ENCODE assay signal across 1 cellular context in genomic region chr14:51860164-51860835, GRCh38.
TF ChIP-seq lines count a peak whose summit lies in the region.

TSS of gene GNG2 (plus strand) at chr14:51860612. CDS start at chr14:51950679, 90,067 bp downstream.

TF ChIP-seq in HCT116, 20 proteins besides CTCF, POLR2A, EP300 and RAD21:
- no peak for TF ChIP-seq SP1 (IDR thresholded peaks at IDR 0.05; ENCODE audit: low read depth)
- TF ChIP-seq ZBTB33 (IDR thresholded peaks at IDR 0.05; ENCODE audit: extremely low read depth, insufficient replicate concordance, low read length): no peak
- TF ChIP-seq ZFX (IDR thresholded peaks at IDR 0.05): no peak
- no peak for TF ChIP-seq YY1 (IDR thresholded peaks at IDR 0.05; ENCODE audit: extremely low read depth, insufficient replicate concordance, low read depth, low read length)
- no peak for TF ChIP-seq SRF (IDR thresholded peaks at IDR 0.05; ENCODE audit: low read depth)
- TF ChIP-seq FOSL1 (IDR thresholded peaks at IDR 0.05; ENCODE audit: low read depth): no peak
- TF ChIP-seq ATF3 (IDR thresholded peaks at IDR 0.05): no peak
- no peak for TF ChIP-seq EZH2 (IDR thresholded peaks at IDR 0.05)
- TF ChIP-seq POLR2AphosphoS5 (IDR thresholded peaks at IDR 0.05; ENCODE audit: low read depth, low read length): no peak
- TF ChIP-seq ELF1 (IDR thresholded peaks at IDR 0.05; ENCODE audit: borderline replicate concordance, low read depth): no peak
- no peak for TF ChIP-seq EZH2phosphoT487 (IDR thresholded peaks at IDR 0.05; ENCODE audit: borderline replicate concordance)
- no peak for TF ChIP-seq CBX3 (IDR thresholded peaks at IDR 0.05; ENCODE audit: low read depth)
- no peak for TF ChIP-seq JUND (IDR thresholded peaks at IDR 0.05)
- no peak for TF ChIP-seq ZNF274 (IDR thresholded peaks at IDR 0.05; ENCODE audit: low read depth, low read length)
- TF ChIP-seq MAX (IDR thresholded peaks at IDR 0.05): no peak
- no peak for TF ChIP-seq SIN3A (IDR thresholded peaks at IDR 0.05; ENCODE audit: low read depth)
- TF ChIP-seq TCF7L2 (IDR thresholded peaks at IDR 0.05; ENCODE audit: borderline replicate concordance, extremely low read depth, insufficient read depth, insufficient read length): no peak
